ENCODE assay signal across 8 cellular contexts in the genomic region with DNA sequence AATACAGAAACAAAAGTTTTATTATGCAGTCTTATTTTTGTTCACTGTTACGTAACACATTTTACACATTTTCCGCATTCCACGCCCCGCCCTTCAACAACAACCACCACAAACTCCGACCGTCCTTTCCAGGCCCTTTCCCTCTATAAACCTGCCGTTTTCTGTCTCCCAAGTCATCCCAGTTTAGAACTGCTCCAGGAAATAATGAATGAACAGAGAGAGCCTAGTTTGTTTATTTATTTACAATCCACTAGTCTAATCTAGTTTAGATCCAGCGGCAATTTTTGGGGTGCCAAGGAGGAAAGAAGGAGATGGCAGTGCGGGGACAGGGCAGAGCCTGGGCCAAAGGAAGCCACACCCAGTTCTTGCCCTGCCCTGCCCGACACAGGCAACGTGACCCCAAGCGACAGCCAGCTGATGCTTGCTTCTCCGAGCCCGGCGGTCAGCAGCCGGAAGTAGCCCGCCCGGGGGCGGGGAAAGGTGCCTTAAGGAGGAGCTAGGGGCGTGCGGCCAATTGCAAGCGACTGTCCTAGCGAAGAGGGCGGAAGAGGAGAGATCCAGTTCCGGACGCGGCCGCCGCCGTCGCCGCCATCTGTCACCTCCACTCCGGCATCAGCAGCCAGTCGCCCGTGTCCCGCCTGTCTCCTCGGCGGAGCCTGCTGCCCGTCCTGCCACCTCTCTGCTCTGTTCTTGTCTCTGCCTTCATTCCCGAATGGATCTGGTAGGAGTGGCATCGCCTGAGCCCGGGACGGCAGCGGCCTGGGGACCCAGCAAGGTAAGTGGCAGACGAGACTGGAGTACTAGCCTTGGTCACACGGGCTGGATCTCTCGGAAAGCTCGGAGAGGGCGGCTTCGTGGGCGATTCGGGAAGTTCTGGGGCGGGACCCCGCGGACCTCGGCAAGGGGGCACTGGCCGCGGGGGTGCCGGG. TPM values are rescaled to one million over a fixed set of nuclear protein-coding genes. Genes with fewer than 3 reads are reported as not detected.
A peak's percentile ranks its signal among the peaks of the same experiment; 100 is the strongest.
DNase-seq lines count a peak whose midpoint lies in the region; ATAC-seq and TF ChIP-seq lines count a peak whose summit lies in the region.

A gene with protein sequence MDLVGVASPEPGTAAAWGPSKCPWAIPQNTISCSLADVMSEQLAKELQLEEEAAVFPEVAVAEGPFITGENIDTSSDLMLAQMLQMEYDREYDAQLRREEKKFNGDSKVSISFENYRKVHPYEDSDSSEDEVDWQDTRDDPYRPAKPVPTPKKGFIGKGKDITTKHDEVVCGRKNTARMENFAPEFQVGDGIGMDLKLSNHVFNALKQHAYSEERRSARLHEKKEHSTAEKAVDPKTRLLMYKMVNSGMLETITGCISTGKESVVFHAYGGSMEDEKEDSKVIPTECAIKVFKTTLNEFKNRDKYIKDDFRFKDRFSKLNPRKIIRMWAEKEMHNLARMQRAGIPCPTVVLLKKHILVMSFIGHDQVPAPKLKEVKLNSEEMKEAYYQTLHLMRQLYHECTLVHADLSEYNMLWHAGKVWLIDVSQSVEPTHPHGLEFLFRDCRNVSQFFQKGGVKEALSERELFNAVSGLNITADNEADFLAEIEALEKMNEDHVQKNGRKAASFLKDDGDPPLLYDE (plus strand): TSS at position 560 of the 929 bp plus-strand sequence. CDS start 153 bp downstream, at position 713.

- peaks cover 3 to 32% of the 10 kb centered on the region in 2 donors for H3K4me1 ChIP-seq in ascending aorta
- H3K4me1 ChIP-seq in right cardiac atrium (ENCODE audit: control insufficient read depth, insufficient read depth, low read length): no peaks in the 10 kb centered on the region
- peaks cover 53% of the 10 kb centered on the region for H3K4me1 ChIP-seq in vagina

- peak within 1 kb of the TSS; percentile 100 for H3K4me3 Mint-ChIP-seq in T-helper 2 cell treated with Interferon-gamma antibody and Interleukin-4, amounts not matched to agents 5 μg/mL and 100 μg/mL, for 36 hours

- peak within 1 kb of the TSS; percentile 96 for H3K27ac Mint-ChIP-seq in T-helper 2 cell treated with Interferon-gamma antibody and Interleukin-4, amounts not matched to agents 5 μg/mL and 100 μg/mL, for 36 hours

- no peaks in the 10 kb centered on the region for H3K36me3 ChIP-seq in ascending aorta
- H3K36me3 ChIP-seq in vagina: no peaks in the 10 kb centered on the region

- peaks cover 13% of the 10 kb centered on the region for H3K36me3 Mint-ChIP-seq in T-helper 2 cell treated with Interferon-gamma antibody and Interleukin-4, amounts not matched to agents 5 μg/mL and 100 μg/mL, for 36 hours (ENCODE audit: low read depth)

- peaks cover 37% of the 10 kb centered on the region for H3K4me1 Mint-ChIP-seq in T-helper 2 cell treated with Interferon-gamma antibody and Interleukin-4, amounts not matched to agents 5 μg/mL and 100 μg/mL, for 36 hours (ENCODE audit: low read depth)

- H3K9me3 ChIP-seq in ascending aorta (no peaks in the 10 kb centered on the region), right cardiac atrium (ENCODE audit: control insufficient read depth, low read length) (no peaks in the 10 kb centered on the region), vagina (no peaks in the 10 kb centered on the region)

- DNase-seq in NCI-H1930 (lab: John Stamatoyannopoulos, UW): peak; percentile 94 to 95
- DNase-seq in T-helper 2 cell treated with Interferon-gamma antibody and Interleukin-4, amounts not matched to agents 5 μg/mL and 100 μg/mL, for 36 hours (ENCODE audit: low spot score): peak; percentile 97
- peak; percentile 91 to 99 for DNase-seq in ascending aorta (ENCODE audit: low spot score in 2 of 2)
- peak; percentile 99 for DNase-seq in right cardiac atrium
- DNase-seq in putamen (ENCODE audit: low spot score): peak; percentile 99
- peak; percentile 98 to 100 for DNase-seq in vagina (ENCODE audit: extremely low spot score in 2 of 2)

- H3K27me3 ChIP-seq in ascending aorta: no peaks in the 10 kb centered on the region
- H3K27me3 ChIP-seq in right cardiac atrium (ENCODE audit: control insufficient read depth, insufficient read depth): no peaks in the 10 kb centered on the region
- no peaks in the 10 kb centered on the region for H3K27me3 ChIP-seq in vagina

- no peaks in the 10 kb centered on the region for H3K9me3 Mint-ChIP-seq in T-helper 2 cell treated with Interferon-gamma antibody and Interleukin-4, amounts not matched to agents 5 μg/mL and 100 μg/mL, for 36 hours

- ATAC-seq in GM18502 (IDR thresholded peaks at IDR 0.05; ENCODE audit: poor library complexity, unreplicated experiment) (peak; percentile 97), HG02970 (IDR thresholded peaks at IDR 0.05; ENCODE audit: low FRiP score, unreplicated experiment) (peak; percentile 98), right cardiac atrium (peak; percentile 98 to 99)

- H3K4me3 ChIP-seq in ascending aorta (peak within 1 kb of the TSS; percentile 79 to 89), right cardiac atrium (ENCODE audit: low read length) (peak within 1 kb of the TSS; percentile 59), vagina (peak within 1 kb of the TSS; percentile 80 to 97)

- TF ChIP-seq POLR2A in vagina (IDR thresholded peaks at IDR 0.05): peak in 1 of 2 donors; percentile 84

- H3K27me3 Mint-ChIP-seq in T-helper 2 cell treated with Interferon-gamma antibody and Interleukin-4, amounts not matched to agents 5 μg/mL and 100 μg/mL, for 36 hours (ENCODE audit: low read depth): peaks cover 7% of the 10 kb centered on the region

- TF ChIP-seq CTCF in ascending aorta (IDR thresholded peaks at IDR 0.05) (no peak), vagina (IDR thresholded peaks at IDR 0.05) (peak in 1 of 3 experiments; percentile 9)

- under 1% methylated on average over 59 of the region's 59 CpGs for WGBS in right cardiac atrium

- H3K27ac ChIP-seq in ascending aorta (peak within 1 kb of the TSS; percentile 91 to 92), right cardiac atrium (ENCODE audit: low read length) (peak within 1 kb of the TSS; percentile 95), vagina (peak within 1 kb of the TSS; percentile 94)

- intact Hi-C loops in ascending aorta (cut with DNase I): loop anchor here (1.0 to 5.0 kb wide), 4 partner anchors 16 to 134 kb away; a partner anchor contains a TSS
- intact Hi-C loops in right cardiac atrium (cut with DNase I): no loop called here
- intact Hi-C loops in vagina (cut with DNase I): no loop called here

RNA-seq across cellular contexts. Expression of the gene that starts here (rescaled TPM):
- total RNA-seq in ascending aorta (9.3 TPM), right cardiac atrium (10 to 100 TPM; 49.0 to 52.3 (median 50.8) TPM), vagina (96.7 TPM)
- 31.3 TPM for polyA plus RNA-seq in right cardiac atrium

Comparison
In these comparisons a context has a peak if more than half of its experiments do, and no peak if none do; other contexts are left out.
1. Peak in every context shown above with its lines: DNase-seq, ATAC-seq, H3K4me3 ChIP-seq and H3K27ac ChIP-seq.